ENCODE assay signal across 12 cellular contexts in genomic region chr11:34344410-34345011, GRCh38. TPM values are rescaled to one million over a fixed set of nuclear protein-coding genes. Genes with fewer than 3 reads are reported as not detected.
A peak's percentile ranks its signal among the peaks of the same experiment; 100 is the strongest.
DNase-seq lines count a peak whose midpoint lies in the region; ATAC-seq and TF ChIP-seq lines count a peak whose summit lies in the region.
"Had no signal": no experiment of that assay in that cellular context is flagged by ENCODE, and none has a peak within 500 bp of the region (broad histone marks: within the 10 kb centered on the region; RNA-seq: fewer than 3 reads in every experiment).

No MANE protein-coding gene starts in this region.

- CTCF ChIA-PET in CD8-positive, alpha-beta memory T cell (lab: Charles Lee): interaction anchor here (0.7 kb wide), 1 partner anchor 13 kb away, joined by 3 read pairs; no protein-coding TSS in a partner anchor

- no peaks in the 10 kb centered on the region for H3K36me3 ChIP-seq in ACC112 (ENCODE audit: insufficient read depth, low read length)
- H3K36me3 ChIP-seq in liver (ENCODE audit: control insufficient read depth in 4 of 4, insufficient read depth in 3 of 4, low read depth in 1 of 4, low read length in 3 of 4): no peaks in the 10 kb centered on the region
- no peaks in the 10 kb centered on the region for H3K36me3 ChIP-seq in MM.1S (replicated peaks; ENCODE audit: insufficient read depth, low read length)
- no peaks in the 10 kb centered on the region for H3K36me3 ChIP-seq in CD8-positive, alpha-beta memory T cell (ENCODE audit: insufficient read depth, low read length)

- peaks cover 0 to 1% (median 0%) of the 10 kb centered on the region in 3 donors for H3K4me1 Mint-ChIP-seq in CD8-positive, alpha-beta memory T cell

- DNase-seq in HK-2 (ENCODE audit: unreplicated experiment) (peak; percentile 73), MM.1S (no peak), medulla oblongata (ENCODE audit: extremely low spot score) (no peak), NCI-H226 (no peak)
- no peak for DNase-seq in CD8-positive, alpha-beta memory T cell
- DNase-seq: activated gamma-delta T cell, NCI-H1694 treated with DMSO at 0.1 percent for 48 hours, NCI-H82 had no signal

- no peaks in the 10 kb centered on the region for H3K27me3 ChIP-seq in ACC112 (ENCODE audit: insufficient read depth, low read length)
- no peaks in the 10 kb centered on the region for H3K27me3 ChIP-seq in liver (ENCODE audit: control insufficient read depth in 4 of 4, insufficient read depth in 4 of 4, low read length in 3 of 4)
- H3K27me3 ChIP-seq in MM.1S (replicated peaks; ENCODE audit: insufficient read depth, low read length): no peaks in the 10 kb centered on the region
- H3K27me3 ChIP-seq in CD8-positive, alpha-beta memory T cell (ENCODE audit: insufficient read depth, low read length, poor library complexity, severe bottlenecking): peaks cover 5% of the 10 kb centered on the region

- TF ChIP-seq CTCF in liver (IDR thresholded peaks at IDR 0.05; ENCODE audit: low read depth, low read length, missing input control) (no peak), MM.1S (IDR thresholded peaks at IDR 0.05; ENCODE audit: low read length) (no peak)

- H3K27ac Mint-ChIP-seq in CD8-positive, alpha-beta memory T cell: no peak overlapping the region
- H3K27ac Mint-ChIP-seq: mesothelial cell of epicardium had no signal

- H3K4me3 Mint-ChIP-seq in CD8-positive, alpha-beta memory T cell: no peak overlapping the region
- H3K4me3 Mint-ChIP-seq: mesothelial cell of epicardium had no signal

- H3K4me1 ChIP-seq in ACC112 (ENCODE audit: control insufficient read depth, insufficient read depth, low read length, unreplicated experiment) (peaks cover 44% of the 10 kb centered on the region), liver (ENCODE audit: control insufficient read depth in 4 of 4, insufficient read depth in 4 of 4, low read length in 3 of 4) (peaks cover 30 to 78% (median 51%) of the 10 kb centered on the region in 4 donors), MM.1S (ENCODE audit: low read length) (no peaks in the 10 kb centered on the region)
- H3K4me1 ChIP-seq in CD8-positive, alpha-beta memory T cell (ENCODE audit: insufficient read depth, low read length): no peaks in the 10 kb centered on the region

- H3K4me3 ChIP-seq in ACC112 (ENCODE audit: low read depth, low read length): no peak overlapping the region
- no peak overlapping the region for H3K4me3 ChIP-seq in liver (ENCODE audit: low read depth in 1 of 3, low read length in 3 of 3)
- H3K4me3 ChIP-seq in MM.1S (ENCODE audit: low read length): no peak overlapping the region
- no peak overlapping the region for H3K4me3 ChIP-seq in CD8-positive, alpha-beta memory T cell (ENCODE audit: low read length)

- H3K9me3 ChIP-seq in liver (ENCODE audit: control insufficient read depth in 4 of 4, low read length in 3 of 4) (no peaks in the 10 kb centered on the region), MM.1S (replicated peaks; ENCODE audit: insufficient read depth, low read length) (no peaks in the 10 kb centered on the region)
- H3K9me3 ChIP-seq in CD8-positive, alpha-beta memory T cell (ENCODE audit: low read length): no peaks in the 10 kb centered on the region

- peaks cover 6 to 10% of the 10 kb centered on the region in 2 donors for H3K27me3 Mint-ChIP-seq in CD8-positive, alpha-beta memory T cell

- WGBS in liver: 87% methylated on average over 8 of the region's 8 CpGs

- no peaks in the 10 kb centered on the region for H3K36me3 Mint-ChIP-seq in CD8-positive, alpha-beta memory T cell
- H3K36me3 Mint-ChIP-seq: mesothelial cell of epicardium had no signal

- POLR2A ChIA-PET in CD8-positive, alpha-beta memory T cell (lab: Charles Lee): no interaction called here

- H3K9ac ChIP-seq in liver (ENCODE audit: low read depth in 1 of 2, low read length in 2 of 2) (no peak overlapping the region), MM.1S (ENCODE audit: low read length) (no peak overlapping the region)

- peak; percentile 42 for ATAC-seq in SK-N-SH treated with all-trans-retinoic acid at 6 μM for 48 hours

- H3K9me2 ChIP-seq in MM.1S (replicated peaks; ENCODE audit: insufficient read depth, low read length): no peaks in the 10 kb centered on the region

- H3K79me2 ChIP-seq in ACC112 (ENCODE audit: control insufficient read depth, insufficient read depth, low read length, unreplicated experiment) (peaks cover 14% of the 10 kb centered on the region), MM.1S (ENCODE audit: low read length) (no peaks in the 10 kb centered on the region)

- H2AFZ ChIP-seq in ACC112 (ENCODE audit: low read length, unreplicated experiment) (no peak overlapping the region), MM.1S (ENCODE audit: low read length) (no peak overlapping the region)

- peak overlapping the region; percentile 76 for H3K27ac ChIP-seq in ACC112 (ENCODE audit: low read depth, low read length)
- peak overlapping the region; percentile 57 to 89 for H3K27ac ChIP-seq in liver (ENCODE audit: low read depth in 1 of 2, low read length in 2 of 2)
- no peak overlapping the region for H3K27ac ChIP-seq in MM.1S (ENCODE audit: low read length)
- H3K27ac ChIP-seq in CD8-positive, alpha-beta memory T cell (ENCODE audit: low read depth, low read length): no peak overlapping the region

- no peak overlapping the region for H3K4me2 ChIP-seq in MM.1S (ENCODE audit: low read depth, low read length)

- no peak for TF ChIP-seq RAD21 in liver (IDR thresholded peaks at IDR 0.05)

- no peaks in the 10 kb centered on the region for H4K20me1 ChIP-seq in MM.1S (ENCODE audit: insufficient read depth, low read length)

- no peaks in the 10 kb centered on the region for H3F3A ChIP-seq in MM.1S (ENCODE audit: insufficient read depth, low read length)

- H3K9me3 Mint-ChIP-seq in CD8-positive, alpha-beta memory T cell: no peaks in the 10 kb centered on the region
- H3K9me3 Mint-ChIP-seq: mesothelial cell of epicardium had no signal

TF ChIP-seq in SK-N-SH treated with all-trans-retinoic acid at 6 μM for 48 hours, 23 proteins besides CTCF, POLR2A, EP300 and RAD21 (continues in another document):
- TF ChIP-seq PPARA (CRISPR knock-in tag; IDR thresholded peaks at IDR 0.05; ENCODE audit: borderline replicate concordance) (no peak), ESRRG (CRISPR knock-in tag; IDR thresholded peaks at IDR 0.05) (no peak), ZFP30 (CRISPR knock-in tag; IDR thresholded peaks at IDR 0.05) (no peak), GLIS3 (CRISPR knock-in tag; IDR thresholded peaks at IDR 0.05) (no peak), BACH2 (CRISPR knock-in tag; IDR thresholded peaks at IDR 0.05; ENCODE audit: borderline replicate concordance) (no peak), ZC3H10 (CRISPR knock-in tag; IDR thresholded peaks at IDR 0.05) (no peak), ZNF8 (CRISPR knock-in tag; IDR thresholded peaks at IDR 0.05) (no peak), CREB5 (CRISPR knock-in tag; IDR thresholded peaks at IDR 0.05; ENCODE audit: low read depth) (no peak), ARNTL (CRISPR knock-in tag; IDR thresholded peaks at IDR 0.05; ENCODE audit: borderline replicate concordance, low read depth) (no peak), OSR1 (CRISPR knock-in tag; IDR thresholded peaks at IDR 0.05) (no peak), ZFP3 (CRISPR knock-in tag; IDR thresholded peaks at IDR 0.05) (no peak)

TF ChIP-seq in liver, 16 proteins besides CTCF, POLR2A, EP300 and RAD21:
- TF ChIP-seq RXRA (IDR thresholded peaks at IDR 0.05) (no peak), HNF4A (conservative IDR thresholded peaks at IDR 0.05) (no peak), NR2F2 (IDR thresholded peaks at IDR 0.05) (no peak), JUND (IDR thresholded peaks at IDR 0.05) (no peak), ATF3 (IDR thresholded peaks at IDR 0.05) (no peak), FOXA2 (IDR thresholded peaks at IDR 0.05) (no peak), TAF1 (conservative IDR thresholded peaks at IDR 0.05) (no peak), SP1 (IDR thresholded peaks at IDR 0.05) (no peak), HNF4G (IDR thresholded peaks at IDR 0.05) (no peak), ZBTB33 (IDR thresholded peaks at IDR 0.05) (no peak)

RNA-seq across cellular contexts. Expression of gene ABTB2, which starts 13.3 kb away (rescaled TPM):
- total RNA-seq in liver: 1 to 10 TPM; 5.1 to 8.9 TPM
- 1 to 10 TPM; 2.4 to 7.1 TPM for polyA plus RNA-seq in liver
- 1 to 10 TPM; 5.4 to 5.5 TPM for total RNA-seq in CD8-positive, alpha-beta memory T cell
- 0.05 TPM for polyA plus RNA-seq in CD8-positive, alpha-beta memory T cell

Comparison
In these comparisons a context has a peak if more than half of its experiments do, and no peak if none do; other contexts are left out.
1. H3K27ac ChIP-seq: peak in ACC112 (single experiment) and liver (2 of 2); none in MM.1S (single experiment) and CD8-positive, alpha-beta memory T cell (single experiment).